9 cellular contexts compared by ENCODE assay signal in the genomic region with DNA sequence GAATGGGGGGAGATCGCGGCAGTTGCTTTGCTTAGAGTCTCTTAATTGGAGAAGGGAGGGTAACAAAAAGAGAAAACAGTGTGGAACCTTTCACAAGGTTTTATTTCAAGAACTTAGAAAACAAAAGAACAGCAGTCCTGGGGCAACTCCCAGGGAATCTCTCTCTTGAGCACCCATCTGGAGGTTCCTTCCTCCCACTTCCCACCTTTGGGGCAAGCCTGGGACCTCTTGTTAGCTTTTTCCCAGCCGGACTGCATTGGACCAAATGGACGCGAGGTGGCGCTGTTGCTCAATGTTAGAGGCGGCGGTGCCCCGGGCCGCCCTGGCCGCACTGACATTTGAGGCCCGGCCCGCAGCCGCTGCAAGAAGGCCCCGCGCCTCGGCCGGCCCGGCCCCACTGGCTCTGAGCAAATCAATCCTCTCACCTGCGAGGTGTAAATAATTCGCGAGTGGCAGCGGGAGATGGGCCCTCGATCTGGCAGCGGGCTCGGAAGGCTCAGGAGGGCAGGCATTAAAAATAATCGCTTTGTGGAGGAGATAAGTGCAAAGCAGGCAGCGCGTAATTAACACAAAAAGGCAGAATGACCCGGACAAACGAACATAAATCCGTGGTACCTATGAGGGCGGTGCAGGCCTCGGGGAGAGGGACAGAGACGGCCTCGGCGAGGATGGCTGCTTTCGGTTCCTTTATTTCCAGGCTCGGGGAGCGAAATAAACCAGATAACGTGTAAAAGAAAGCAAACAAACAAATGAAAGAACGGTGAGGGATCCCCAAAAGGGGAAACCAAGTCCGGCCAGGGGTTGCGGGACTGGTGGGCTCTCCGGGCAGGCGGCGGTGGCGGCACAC. TPM values are rescaled to one million over a fixed set of nuclear protein-coding genes. Genes with fewer than 3 reads are reported as not detected.
DNase-seq lines count a peak whose midpoint lies in the region; ATAC-seq and TF ChIP-seq lines count a peak whose summit lies in the region.
"Had no signal": no experiment of that assay in that cellular context is flagged by ENCODE, and none has a peak within 500 bp of the region (broad histone marks: within the 10 kb centered on the region; RNA-seq: fewer than 3 reads in every experiment).

No MANE protein-coding gene starts in this region.

- intact Hi-C loops in head of caudate nucleus (cut with DNase I): loop anchor here (2.0 to 10.0 kb wide), 3 partner anchors 185 to 301 kb away; no protein-coding TSS in a partner anchor
- intact Hi-C loops in posterior vena cava (cut with DNase I): loop anchor here (1.0 to 10.0 kb wide), 6 partner anchors 21 to 349 kb away; a partner anchor contains a TSS

- in situ Hi-C loops in KBM-7 (cut with MboI; ENCODE audit: low pct_unique_long_range_greater_than_20kb, low sequenced_read_pairs): loop anchor here (10.0 kb wide), 1 partner anchor 189 kb away; no protein-coding TSS in a partner anchor
- in situ Hi-C loops in SK-MEL-5 (cut with HindIII; ENCODE audit: low pct_unique_long_range_greater_than_20kb, low sequenced_read_pairs): no loop called here

- H3K9me3 ChIP-seq in BLaER1: no peaks in the 10 kb centered on the region
- no peaks in the 10 kb centered on the region for H3K9me3 ChIP-seq in tibial nerve

- no peak overlapping the region for H3K9ac ChIP-seq in BLaER1

- H3K36me3 Mint-ChIP-seq in activated naive CD4-positive, alpha-beta T cell treated with anti-CD3 and anti-CD28 coated beads, Interleukin-2, amount 50 U/mL, for 24 hours: no peaks in the 10 kb centered on the region

- TF ChIP-seq EP300 in tibial nerve (IDR thresholded peaks at IDR 0.05): peak in 1 of 2 donors; percentile 74

- WGBS in tibial nerve, 2 donors: 13 to 17% methylated on average over 36 to 48 of the region's 48 CpGs

- H3K27ac Mint-ChIP-seq in activated naive CD4-positive, alpha-beta T cell treated with anti-CD3 and anti-CD28 coated beads, Interleukin-2, amount 50 U/mL, for 24 hours: no peak overlapping the region

- H3K27me3 ChIP-seq in BLaER1: peaks cover 100% of the 10 kb centered on the region
- peaks cover 0 to 46% of the 10 kb centered on the region in 2 donors for H3K27me3 ChIP-seq in tibial nerve

- H3K27ac ChIP-seq in BLaER1 (no peak overlapping the region), tibial nerve (peak overlapping the region; percentile 65 to 99 (median 81))
- H3K27ac ChIP-seq: SK-N-MC had no signal

- H3K4me3 ChIP-seq in BLaER1 (peak overlapping the region; percentile 20; the same call in 1 of the 2 replicates), tibial nerve (peak overlapping the region; percentile 30 to 49 (median 41))
- H3K4me3 ChIP-seq: SK-N-MC had no signal

- H3K4me2 ChIP-seq in BLaER1: peak overlapping the region; percentile 58

- H3K4me1 ChIP-seq in BLaER1 (peaks cover 4% of the 10 kb centered on the region; the same call in 1 of the 2 replicates), tibial nerve (peaks cover 0 to 89% (median 17%) of the 10 kb centered on the region in 4 donors)

- peaks cover 31% of the 10 kb centered on the region for H3K4me1 Mint-ChIP-seq in activated naive CD4-positive, alpha-beta T cell treated with anti-CD3 and anti-CD28 coated beads, Interleukin-2, amount 50 U/mL, for 24 hours

- TF ChIP-seq CTCF in tibial nerve (IDR thresholded peaks at IDR 0.05): peak; percentile 86 to 98 (median 92)

- no peaks in the 10 kb centered on the region for H3K9me3 Mint-ChIP-seq in activated naive CD4-positive, alpha-beta T cell treated with anti-CD3 and anti-CD28 coated beads, Interleukin-2, amount 50 U/mL, for 24 hours

- H4K20me1 ChIP-seq in BLaER1: peaks cover 95% of the 10 kb centered on the region

- TF ChIP-seq POLR2A in tibial nerve (IDR thresholded peaks at IDR 0.05): peak in 1 of 2 donors; percentile 27

- peak; percentile 89 for DNase-seq in KBM-7
- DNase-seq in SK-MEL-5 (ENCODE audit: low read depth, low spot score): peak; percentile 91
- DNase-seq in head of caudate nucleus: peak; percentile 42 to 95 (median 86)
- DNase-seq in posterior vena cava (ENCODE audit: low spot score): peak; percentile 97
- DNase-seq in tibial nerve (ENCODE audit: low spot score in 2 of 2): peak; percentile 92 to 97

- H3K4me3 Mint-ChIP-seq in activated naive CD4-positive, alpha-beta T cell treated with anti-CD3 and anti-CD28 coated beads, Interleukin-2, amount 50 U/mL, for 24 hours: peak overlapping the region; percentile 88

- H3K36me3 ChIP-seq in BLaER1 (no peaks in the 10 kb centered on the region), tibial nerve (peaks cover 0 to 4% (median 0%) of the 10 kb centered on the region in 3 donors)

- peak; percentile 83 for ATAC-seq in GM19035 (IDR thresholded peaks at IDR 0.05; ENCODE audit: unreplicated experiment)

- peaks cover 79% of the 10 kb centered on the region for H3K27me3 Mint-ChIP-seq in activated naive CD4-positive, alpha-beta T cell treated with anti-CD3 and anti-CD28 coated beads, Interleukin-2, amount 50 U/mL, for 24 hours

RNA-seq across cellular contexts. Expression of a gene that starts 2.7 kb away (rescaled TPM):
- 1.0 and 1.1 TPM in 2 replicates for total RNA-seq in SK-MEL-5 (2014; rRNA removed; shearing (Covaris generic))
- 4.2 and 5.3 TPM in 2 replicates for polyA plus RNA-seq in SK-MEL-5 (2015; cell fraction: cytosol; rRNA removed)
- polyA plus RNA-seq in SK-MEL-5 (2015; cell fraction: nucleus; rRNA removed): 6.3 and 7.8 TPM in 2 replicates
- 10 to 100 TPM; 13.5 to 22.4 TPM for total RNA-seq in posterior vena cava
- total RNA-seq in tibial nerve: 1 to 10 TPM in 3 of 4 donors, under 1 TPM in 1; 0.98 to 2.3 (median 2.0) TPM

RNA-seq across cellular contexts. Expression of a gene that starts 6.1 kb away (rescaled TPM):
- 7.2 and 9.4 TPM in 2 replicates for total RNA-seq in SK-MEL-5 (2014; rRNA removed; shearing (Covaris generic))
- polyA plus RNA-seq in SK-MEL-5 (2015; cell fraction: cytosol; rRNA removed): 12.0 and 14.2 TPM in 2 replicates
- polyA plus RNA-seq in SK-MEL-5 (2015; cell fraction: nucleus; rRNA removed): 0.28 and 1.6 TPM in 2 replicates
- 10 to 100 TPM in 1 of 2 donors, 1 to 10 TPM in 1; 7.0 to 12.0 TPM for total RNA-seq in posterior vena cava
- total RNA-seq in tibial nerve: 10 to 100 TPM in 1 of 4 donors, 1 to 10 TPM in 3; 4.4 to 10.5 (median 7.9) TPM

RNA-seq across cellular contexts. Expression of a gene that starts 21.1 kb away (rescaled TPM):
- total RNA-seq in SK-MEL-5 (2014; rRNA removed; shearing (Covaris generic)): 0.45 and 0.53 TPM in 2 replicates
- 4.3 and 6.6 TPM in 2 replicates for polyA plus RNA-seq in SK-MEL-5 (2015; cell fraction: cytosol; rRNA removed)
- 1.7 and 2.5 TPM in 2 replicates for polyA plus RNA-seq in SK-MEL-5 (2015; cell fraction: nucleus; rRNA removed)
- 10 to 100 TPM; 27.9 to 35.5 TPM for total RNA-seq in posterior vena cava
- 1 to 10 TPM; 1.7 to 6.1 (median 2.5) TPM for total RNA-seq in tibial nerve

RNA-seq across cellular contexts. Expression of a gene that starts 22.2 kb away (rescaled TPM):
- total RNA-seq in SK-MEL-5 (2014; rRNA removed; shearing (Covaris generic)): 1.5 and 2.1 TPM in 2 replicates
- 8.4 and 10.3 TPM in 2 replicates for polyA plus RNA-seq in SK-MEL-5 (2015; cell fraction: cytosol; rRNA removed)
- polyA plus RNA-seq in SK-MEL-5 (2015; cell fraction: nucleus; rRNA removed): 4.1 and 13.3 TPM in 2 replicates
- total RNA-seq in posterior vena cava (10 to 100 TPM; 23.5 to 31.1 TPM), tibial nerve (10 to 100 TPM in 1 of 4 donors, 1 to 10 TPM in 3; 3.6 to 17.3 (median 7.2) TPM)

RNA-seq across cellular contexts. Expression of a gene that starts 26.8 kb away (rescaled TPM):
- total RNA-seq in SK-MEL-5 (2014; rRNA removed; shearing (Covaris generic)): not detected in 2 replicates
- not detected in 2 replicates for polyA plus RNA-seq in SK-MEL-5 (2015; cell fraction: cytosol; rRNA removed)
- polyA plus RNA-seq in SK-MEL-5 (2015; cell fraction: nucleus; rRNA removed): not detected in 2 replicates
- 1 to 10 TPM; 2.9 to 5.6 TPM for total RNA-seq in posterior vena cava
- total RNA-seq in tibial nerve: 1 to 10 TPM; 1.4 to 2.7 (median 1.7) TPM

Comparison
In these comparisons a context has a peak if more than half of its experiments do, and no peak if none do; other contexts are left out.
1. RNA of a gene that starts 21.1 kb away (total RNA-seq): 27.9 to 35.5 TPM in posterior vena cava; 1.7 to 6.1 TPM in tibial nerve and 0.45 to 0.53 TPM in SK-MEL-5; every median in the first group is over 4 times any median in the second.
2. Peak in every context shown above with its lines, with median percentiles within 50 percentile points of each other: DNase-seq.